8 cellular contexts compared by ENCODE assay signal in genomic region chr11:208177-208916, GRCh38.
DNase-seq lines count a peak whose midpoint lies in the region; ATAC-seq and TF ChIP-seq lines count a peak whose summit lies in the region.

No MANE protein-coding gene starts in this region.

- DNase-seq in GM06990 (ENCODE audit: extremely low read depth, insufficient read length), result peak; percentile 88
- peak; percentile 81 for DNase-seq in NCI-H2227 treated with DMSO at 0.1 percent for 48 hours (lab: John Stamatoyannopoulos, UW)
- peak; percentile 89 for DNase-seq in activated CD4-positive, alpha-beta T cell treated with anti-CD3 and anti-CD28 coated beads for 48 hours
- DNase-seq in stimulated activated CD4-positive, alpha-beta T cell treated with anti-CD3 and anti-CD28 coated beads, Interleukin-1b, Interleukin-23, amount 100 ng/mL, for 24 hours (ENCODE audit: low read depth in 4 of 4, low spot score in 1 of 4), result peak; percentile 53 to 73 (median 69)

- H3K27me3 ChIP-seq in GM06990 (replicated peaks; ENCODE audit: control insufficient read depth, insufficient read depth, low read length) (no peaks in the 10 kb centered on the region), layer of hippocampus (ENCODE audit: control insufficient read depth, insufficient read depth, low read length) (no peaks in the 10 kb centered on the region)

- no peak for TF ChIP-seq CTCF in GM06990 (IDR thresholded peaks at IDR 0.05; ENCODE audit: insufficient read depth, low read length, poor library complexity, severe bottlenecking)

- peak; percentile 47 for ATAC-seq in HG02798 (IDR thresholded peaks at IDR 0.05; ENCODE audit: poor library complexity, unreplicated experiment)
- no peak for ATAC-seq in GM19035 (IDR thresholded peaks at IDR 0.05; ENCODE audit: unreplicated experiment)

- H3K4me3 ChIP-seq in GM06990 (replicated peaks; ENCODE audit: low read depth, low read length), result peak overlapping the region; percentile 96

- H3K36me3 ChIP-seq in GM06990 (ENCODE audit: control insufficient read depth, insufficient read depth, low read length), result peaks cover 55% of the 10 kb centered on the region

- H3K27ac ChIP-seq in cingulate gyrus (ENCODE audit: low read depth, low read length) (peak overlapping the region; percentile 96), layer of hippocampus (ENCODE audit: low read depth, low read length) (peak overlapping the region; percentile 92)
